Comparison of ENCODE assay signal across 17 cellular contexts in genomic region chr19:45097450-45097775, GRCh38. TPM values are rescaled to one million over a fixed set of nuclear protein-coding genes. Genes with fewer than 3 reads are reported as not detected.
DNase-seq lines count a peak whose midpoint lies in the region; ATAC-seq, FAIRE-seq and TF ChIP-seq lines count a peak whose summit lies in the region.
"Had no signal": no experiment of that assay in that cellular context is flagged by ENCODE, and none has a peak within 500 bp of the region (broad histone marks: within the 10 kb centered on the region; RNA-seq: fewer than 3 reads in every experiment).

No MANE protein-coding gene starts in this region.

- H3K9me3 ChIP-seq in kidney (ENCODE audit: control insufficient read depth in 1 of 2, low read length in 2 of 2), result no peaks in the 10 kb centered on the region
- H3K9me3 ChIP-seq in subcutaneous abdominal adipose tissue (ENCODE audit: control insufficient read depth in 5 of 5, low read length in 5 of 5), result no peaks in the 10 kb centered on the region
- H3K9me3 ChIP-seq: thyroid gland had no signal

- no peaks in the 10 kb centered on the region for H3K9me3 Mint-ChIP-seq in activated naive CD4-positive, alpha-beta T cell treated with anti-CD3 and anti-CD28 coated beads, Interleukin-2, amount 50 U/mL, for 24 hours
- H3K9me3 Mint-ChIP-seq in activated CD8-positive, alpha-beta T cell treated with anti-CD3 and anti-CD28 coated beads for 36 hours, result no peaks in the 10 kb centered on the region

- no peaks in the 10 kb centered on the region for H3K36me3 ChIP-seq in kidney (ENCODE audit: control insufficient read depth in 1 of 2, insufficient read depth in 2 of 2, low read length in 2 of 2)
- H3K36me3 ChIP-seq in subcutaneous abdominal adipose tissue (ENCODE audit: control insufficient read depth in 5 of 5, insufficient read depth in 5 of 5, low read length in 5 of 5), result peaks cover 0 to 2% (median 0%) of the 10 kb centered on the region in 5 donors
- H3K36me3 ChIP-seq: thyroid gland had no signal

- no peak for DNase-seq in activated naive CD4-positive, alpha-beta T cell treated with anti-CD3 and anti-CD28 coated beads, Interleukin-2, amount 50 U/mL, for 16 hours
- no peak for DNase-seq in activated CD8-positive, alpha-beta T cell treated with anti-CD3 and anti-CD28 coated beads for 36 hours
- no peak for DNase-seq in kidney
- DNase-seq in midbrain (lab: John Stamatoyannopoulos, UW), result no peak
- DNase-seq: activated CD4-positive, CD25-positive, alpha-beta regulatory T cell; DMS79 treated with DMSO at 0.1 percent for 48 hours; NCI-H187; NK-92 treated with Interleukin-12 subunit alpha and Interleukin-12 subunit beta, amount 100 ng/mL, for 24 hours; retina; thyroid gland had no signal

- H3K27me3 ChIP-seq in subcutaneous abdominal adipose tissue (ENCODE audit: control insufficient read depth in 5 of 5, insufficient read depth in 4 of 5, low read length in 5 of 5), result no peaks in the 10 kb centered on the region
- H3K27me3 ChIP-seq: thyroid gland had no signal

- peaks cover 5% of the 10 kb centered on the region for H3K36me3 Mint-ChIP-seq in activated naive CD4-positive, alpha-beta T cell treated with anti-CD3 and anti-CD28 coated beads, Interleukin-2, amount 50 U/mL, for 24 hours
- peaks cover 16% of the 10 kb centered on the region for H3K36me3 Mint-ChIP-seq in activated CD8-positive, alpha-beta T cell treated with anti-CD3 and anti-CD28 coated beads for 36 hours (ENCODE audit: low read depth)

- ATAC-seq in activated CD8-positive, alpha-beta T cell treated with anti-CD3 and anti-CD28 coated beads for 36 hours, result no peak
- ATAC-seq in HG03442 (IDR thresholded peaks at IDR 0.05; ENCODE audit: unreplicated experiment), result no peak
- no peak for ATAC-seq in GM18519 (IDR thresholded peaks at IDR 0.05; ENCODE audit: low FRiP score, unreplicated experiment)

- peak overlapping the region; percentile 63 for H3K27ac Mint-ChIP-seq in activated naive CD4-positive, alpha-beta T cell treated with anti-CD3 and anti-CD28 coated beads, Interleukin-2, amount 50 U/mL, for 24 hours
- peak overlapping the region; percentile 23 for H3K27ac Mint-ChIP-seq in activated CD8-positive, alpha-beta T cell treated with anti-CD3 and anti-CD28 coated beads for 36 hours

- CTCF ChIA-PET in activated CD8-positive, alpha-beta T cell treated with anti-CD3 and anti-CD28 coated beads for 36 hours (lab: Charles Lee), result no interaction called here

- intact Hi-C loops in activated CD8-positive, alpha-beta T cell treated with anti-CD3 and anti-CD28 coated beads for 36 hours (cut with micrococcal nuclease), result no loop called here
- intact Hi-C loops in kidney (cut with DNase I), result no loop called here

- H3K4me1 ChIP-seq in kidney (ENCODE audit: control insufficient read depth in 1 of 2, insufficient read depth in 1 of 2, low read depth in 1 of 2, low read length in 2 of 2) (peaks cover 71 to 72% of the 10 kb centered on the region in 2 donors), subcutaneous abdominal adipose tissue (ENCODE audit: control insufficient read depth in 5 of 5, insufficient read depth in 5 of 5, low read length in 5 of 5) (peaks cover 2 to 73% (median 49%) of the 10 kb centered on the region in 5 donors)

- no peak overlapping the region for H3K4me3 ChIP-seq in kidney (ENCODE audit: low read length in 2 of 2)
- no peak overlapping the region for H3K4me3 ChIP-seq in subcutaneous abdominal adipose tissue (ENCODE audit: low read depth in 1 of 5, low read length in 5 of 5)
- H3K4me3 ChIP-seq: thyroid gland had no signal

- no peak for TF ChIP-seq CTCF in activated CD8-positive, alpha-beta T cell treated with anti-CD3 and anti-CD28 coated beads for 36 hours (IDR thresholded peaks at IDR 0.05)
- no peak for TF ChIP-seq CTCF in kidney (IDR thresholded peaks at IDR 0.05; ENCODE audit: borderline replicate concordance, extremely low read depth, insufficient read depth)

- no peak for FAIRE-seq in kidney (lab: Jason Lieb, UNC)
- FAIRE-seq: A204.1, bronchial epithelial cell, GM12892 had no signal

- H3K9ac ChIP-seq in kidney (ENCODE audit: low read length in 2 of 2) (no peak overlapping the region), subcutaneous abdominal adipose tissue (ENCODE audit: low read length in 5 of 5) (peak overlapping the region in 2 of 5 donors; percentile 12 to 38)

- H3K4me1 Mint-ChIP-seq in activated naive CD4-positive, alpha-beta T cell treated with anti-CD3 and anti-CD28 coated beads, Interleukin-2, amount 50 U/mL, for 24 hours, result peaks cover 83% of the 10 kb centered on the region
- peaks cover 58% of the 10 kb centered on the region for H3K4me1 Mint-ChIP-seq in activated CD8-positive, alpha-beta T cell treated with anti-CD3 and anti-CD28 coated beads for 36 hours (ENCODE audit: low read depth)

- H3K27me3 Mint-ChIP-seq in activated naive CD4-positive, alpha-beta T cell treated with anti-CD3 and anti-CD28 coated beads, Interleukin-2, amount 50 U/mL, for 24 hours, result no peaks in the 10 kb centered on the region
- H3K27me3 Mint-ChIP-seq in activated CD8-positive, alpha-beta T cell treated with anti-CD3 and anti-CD28 coated beads for 36 hours, result no peaks in the 10 kb centered on the region

- H3K4me3 Mint-ChIP-seq in activated naive CD4-positive, alpha-beta T cell treated with anti-CD3 and anti-CD28 coated beads, Interleukin-2, amount 50 U/mL, for 24 hours, result peak overlapping the region; percentile 62
- H3K4me3 Mint-ChIP-seq in activated CD8-positive, alpha-beta T cell treated with anti-CD3 and anti-CD28 coated beads for 36 hours, result no peak overlapping the region

- H3K27ac ChIP-seq in kidney (ENCODE audit: low read depth in 2 of 2, low read length in 2 of 2) (peak overlapping the region; percentile 62 to 77), subcutaneous abdominal adipose tissue (ENCODE audit: low read depth, low read length) (peak overlapping the region; percentile 37)

- POLR2A ChIA-PET in activated CD8-positive, alpha-beta T cell treated with anti-CD3 and anti-CD28 coated beads for 36 hours (lab: Charles Lee), result interaction anchor here (1.1 to 1.6 kb wide), 3 partner anchors 10 to 20 kb away, joined by 3 to 7 read pairs (median 4); no protein-coding TSS in a partner anchor

RNA-seq across cellular contexts. Expression of gene PPP1R37, which starts 4.4 kb away (rescaled TPM):
- total RNA-seq in activated CD8-positive, alpha-beta T cell treated with anti-CD3 and anti-CD28 coated beads for 36 hours, result 10 to 100 TPM; 20.9 to 21.2 TPM
- total RNA-seq in kidney, result 33.0 TPM
- polyA plus RNA-seq in kidney (ENCODE audit: insufficient read depth, low read depth, low replicate concordance), result 21.6 TPM

RNA-seq across cellular contexts. Expression of gene GEMIN7, which starts 18.4 kb away (rescaled TPM):
- 10 to 100 TPM; 44.1 to 46.8 TPM for total RNA-seq in activated CD8-positive, alpha-beta T cell treated with anti-CD3 and anti-CD28 coated beads for 36 hours
- total RNA-seq in kidney, result 17.2 TPM
- polyA plus RNA-seq in kidney (ENCODE audit: insufficient read depth, low read depth, low replicate concordance), result 32.2 TPM

RNA-seq across cellular contexts. Expression of gene ZNF296, which starts 21.1 kb away (rescaled TPM):
- 1 to 10 TPM; 5.0 to 6.3 TPM for total RNA-seq in activated CD8-positive, alpha-beta T cell treated with anti-CD3 and anti-CD28 coated beads for 36 hours
- total RNA-seq in kidney, result 2.1 TPM
- 1.2 TPM for polyA plus RNA-seq in kidney (ENCODE audit: insufficient read depth, low read depth, low replicate concordance)

RNA-seq across cellular contexts. Expression of gene CLASRP, which starts 58.6 kb away (rescaled TPM):
- 10 to 100 TPM; 72.7 to 80.5 TPM for total RNA-seq in activated CD8-positive, alpha-beta T cell treated with anti-CD3 and anti-CD28 coated beads for 36 hours
- 83.6 TPM for total RNA-seq in kidney
- 38.0 TPM for polyA plus RNA-seq in kidney (ENCODE audit: insufficient read depth, low read depth, low replicate concordance)
